ENCODE assay signal across 5 cellular contexts in the genomic region with DNA sequence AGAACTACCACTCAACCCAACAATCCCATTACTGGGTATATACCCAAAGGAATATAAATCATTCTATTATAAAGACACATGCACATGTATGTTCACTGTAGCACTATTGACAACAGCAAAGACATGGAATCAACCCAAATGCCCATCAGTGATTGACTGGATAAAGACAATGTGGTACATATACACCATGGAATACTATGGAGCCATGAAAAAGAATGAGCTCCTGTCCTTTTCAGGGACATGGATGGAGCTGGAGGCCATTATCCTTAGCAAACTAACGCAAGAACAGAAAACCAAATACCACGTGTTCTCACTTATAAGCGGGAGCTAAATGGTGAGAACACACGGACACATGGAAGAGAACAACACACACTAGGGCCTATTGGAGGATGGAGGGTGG. TPM values are rescaled to one million over a fixed set of nuclear protein-coding genes. Genes with fewer than 3 reads are reported as not detected.
DNase-seq lines count a peak whose midpoint lies in the region; ATAC-seq, FAIRE-seq and TF ChIP-seq lines count a peak whose summit lies in the region.
"Not testable (repeated sequence)": the region's sequence is repeated elsewhere in the genome, so short reads cannot be mapped to it uniquely, and the experiment has no call there.

No MANE protein-coding gene starts in this region.

- H3K4me2 ChIP-seq in K562 (ENCODE audit: insufficient read depth, low read length) = not testable (repeated sequence)

- BruUV-seq in K562 (replicated peaks; lab: Mats Ljungman, UMichigan) = not testable (repeated sequence)

- not testable (repeated sequence) for H3K79me2 ChIP-seq in K562 (ENCODE audit: control insufficient read depth, insufficient read depth, low read length)

- not testable (repeated sequence) for H2AFZ ChIP-seq in K562 (ENCODE audit: low read depth, low read length)

- not testable (repeated sequence) for ATAC-seq in CD4-positive, alpha-beta T cell (ENCODE audit: poor library complexity); CD8-positive, alpha-beta T cell; SK-N-SH treated with all-trans-retinoic acid at 6 μM for 48 hours; activated T-cell treated with anti-CD3 and anti-CD28 coated beads, Interleukin-2, amount 50 U/mL, for 72 hours (replicated peaks in 1 of 2); K562

- not testable (repeated sequence) for FAIRE-seq in K562 (lab: Jason Lieb, UNC)

- not testable (repeated sequence) for H4K20me1 ChIP-seq in K562 (replicated peaks; ENCODE audit: control insufficient read depth, insufficient read depth, low read length)

- H3K27me3 ChIP-seq in CD4-positive, alpha-beta T cell (ENCODE audit: control insufficient read depth, insufficient read depth, low read length); CD8-positive, alpha-beta T cell (ENCODE audit: insufficient read depth, low read length); K562 (ENCODE audit: control insufficient read depth in 2 of 2, insufficient read depth in 2 of 2, low read length in 2 of 2): not testable (repeated sequence)

- not testable (repeated sequence) for DNase-seq in CD4-positive, alpha-beta T cell; CD8-positive, alpha-beta T cell; activated T-cell treated with anti-CD3 and anti-CD28 coated beads, Interleukin-2, amount 50 U/mL, for 72 hours; K562 (ENCODE audit: extremely low read depth in 1 of 4, low spot score in 3 of 4)

- H3K36me3 ChIP-seq in CD8-positive, alpha-beta T cell (ENCODE audit: insufficient read depth, low read length) = peaks cover 16% of the 10 kb centered on the region
- H3K36me3 ChIP-seq in K562 (ENCODE audit: control insufficient read depth, insufficient read depth, low read length) = peaks cover 30% of the 10 kb centered on the region; the same call in 2 of the 3 replicates

- peak overlapping the region; percentile 22 for H3K27ac Mint-ChIP-seq in CD4-positive, alpha-beta T cell
- H3K27ac Mint-ChIP-seq in CD8-positive, alpha-beta T cell = peak overlapping the region; percentile 49
- H3K27ac Mint-ChIP-seq in activated T-cell treated with anti-CD3 and anti-CD28 coated beads, Interleukin-2, amount 50 U/mL, for 72 hours = peak overlapping the region; percentile 3

- not testable (repeated sequence) for H3K9me3 Mint-ChIP-seq in CD4-positive, alpha-beta T cell; CD8-positive, alpha-beta T cell; activated T-cell treated with anti-CD3 and anti-CD28 coated beads, Interleukin-2, amount 50 U/mL, for 72 hours

- not testable (repeated sequence) for H3K9me1 ChIP-seq in K562 (ENCODE audit: control insufficient read depth, insufficient read depth, low read length)

- POLR2A ChIA-PET in CD4-positive, alpha-beta T cell (lab: Charles Lee) = interaction anchor here (1.4 kb wide), 1 partner anchor 8 kb away, joined by 3 read pairs; no protein-coding TSS in a partner anchor
- POLR2A ChIA-PET in CD8-positive, alpha-beta T cell (lab: Charles Lee); K562 (lab: Yijun Ruan, JAX): not testable (repeated sequence)

- intact Hi-C loops in CD4-positive, alpha-beta T cell (cut with DNase I, micrococcal nuclease); CD8-positive, alpha-beta T cell (cut with DNase I, micrococcal nuclease); K562 (cut with micrococcal nuclease): not testable (repeated sequence)

- peaks cover 28% of the 10 kb centered on the region for H3K4me1 Mint-ChIP-seq in CD4-positive, alpha-beta T cell (ENCODE audit: low read depth)
- H3K4me1 Mint-ChIP-seq in CD8-positive, alpha-beta T cell (ENCODE audit: low read depth) = peaks cover 23% of the 10 kb centered on the region
- H3K4me1 Mint-ChIP-seq in activated T-cell treated with anti-CD3 and anti-CD28 coated beads, Interleukin-2, amount 50 U/mL, for 72 hours (ENCODE audit: low read depth) = not testable (repeated sequence)

- H3K4me1 ChIP-seq in CD8-positive, alpha-beta T cell (ENCODE audit: insufficient read depth, low read length); K562 (replicated peaks in 1 of 2; ENCODE audit: control insufficient read depth in 2 of 2, insufficient read depth in 2 of 2, low read length in 2 of 2): not testable (repeated sequence)

- TF ChIP-seq POLR2A in K562 (conservative IDR thresholded peaks at IDR 0.05) = not testable (repeated sequence)

- WGBS in K562 (ENCODE audit: insufficient coverage, low coverage, missing lambda C conversion rate) = no CpG with 5 or more reads among the region's 4 CpGs

- not testable (repeated sequence) for H3K27me3 Mint-ChIP-seq in CD4-positive, alpha-beta T cell; CD8-positive, alpha-beta T cell (ENCODE audit: low read depth); activated T-cell treated with anti-CD3 and anti-CD28 coated beads, Interleukin-2, amount 50 U/mL, for 72 hours (ENCODE audit: low read depth)

- H3K9me3 ChIP-seq in CD4-positive, alpha-beta T cell (ENCODE audit: control insufficient read depth, low read length); CD8-positive, alpha-beta T cell (ENCODE audit: low read length); K562 (replicated peaks; ENCODE audit: control insufficient read depth, insufficient read depth, low read depth, low read length): not testable (repeated sequence)

- H3K9ac ChIP-seq in K562 (ENCODE audit: insufficient read depth in 1 of 2, low read depth in 2 of 2, low read length in 2 of 2) = not testable (repeated sequence)

- not testable (repeated sequence) for TF ChIP-seq RAD21 in K562 (CRISPR knock-in tag; conservative IDR thresholded peaks at IDR 0.05 in 1 of 2, IDR thresholded peaks at IDR 0.05 in 1 of 2)

- not testable (repeated sequence) for H3K4me3 ChIP-seq in CD8-positive, alpha-beta T cell (ENCODE audit: low read depth, low read length); K562

- peaks cover 87% of the 10 kb centered on the region for H3K36me3 Mint-ChIP-seq in CD4-positive, alpha-beta T cell (ENCODE audit: low read depth)
- H3K36me3 Mint-ChIP-seq in CD8-positive, alpha-beta T cell = peaks cover 82% of the 10 kb centered on the region
- peaks cover 16 to 41% of the 10 kb centered on the region in 2 donors for H3K36me3 Mint-ChIP-seq in activated T-cell treated with anti-CD3 and anti-CD28 coated beads, Interleukin-2, amount 50 U/mL, for 72 hours (ENCODE audit: insufficient read depth in 2 of 2)

- in situ Hi-C loops in K562 (cut with MboI) = not testable (repeated sequence)

- H3K27ac ChIP-seq in CD4-positive, alpha-beta T cell (ENCODE audit: low read depth, low read length); CD8-positive, alpha-beta T cell (ENCODE audit: low read depth, low read length); K562 (ENCODE audit: extremely low read depth, low read depth, low read length): not testable (repeated sequence)

- not testable (repeated sequence) for TF ChIP-seq CTCF in CD4-positive, alpha-beta T cell (IDR thresholded peaks at IDR 0.05); CD8-positive, alpha-beta T cell (IDR thresholded peaks at IDR 0.05); K562 (IDR thresholded peaks at IDR 0.05 in 2 of 3, conservative IDR thresholded peaks at IDR 0.05 in 1 of 3; ENCODE audit: insufficient read depth in 2 of 3, low read depth in 1 of 3, low read length in 3 of 3)

- not testable (repeated sequence) for TF ChIP-seq EP300 in K562 (IDR thresholded peaks at IDR 0.05; ENCODE audit: low read length)

- not testable (repeated sequence) for H3K4me3 Mint-ChIP-seq in CD4-positive, alpha-beta T cell; CD8-positive, alpha-beta T cell; activated T-cell treated with anti-CD3 and anti-CD28 coated beads, Interleukin-2, amount 50 U/mL, for 72 hours

- CTCF ChIA-PET in CD4-positive, alpha-beta T cell (lab: Charles Lee) = interaction anchor here (0.8 kb wide), 1 partner anchor 17 kb away, joined by 3 read pairs; no protein-coding TSS in a partner anchor
- CTCF ChIA-PET in CD8-positive, alpha-beta T cell (lab: Charles Lee); K562 (lab: Yijun Ruan, JAX; ENCODE audit: low intra/inter-chr PET ratio): not testable (repeated sequence)

RNA-seq across cellular contexts. Expression of gene TTC19, which starts 55.5 kb away (rescaled TPM):
- total RNA-seq in CD4-positive, alpha-beta T cell = 10 to 100 TPM; 57.8 to 66.7 TPM
- total RNA-seq in CD8-positive, alpha-beta T cell = 10 to 100 TPM; 63.5 to 71.9 TPM
- 10 to 100 TPM; 33.6 to 37.5 TPM for total RNA-seq in activated T-cell treated with anti-CD3 and anti-CD28 coated beads, Interleukin-2, amount 50 U/mL, for 72 hours
- 24.1 and 46.0 TPM in 2 replicates for total RNA-seq in K562 (2011; cell fraction: chromatin; rRNA removed; ENCODE audit: low replicate concordance)
- 21.0 and 27.5 TPM in 2 replicates for total RNA-seq in K562 (2011; cell fraction: nucleolus; rRNA removed)
- 32.6 and 47.8 TPM in 2 replicates for total RNA-seq in K562 (2011; cell fraction: nucleoplasm; rRNA removed)
- total RNA-seq in K562 (2014; rRNA removed) = 42.0 and 60.8 TPM in 2 replicates
- total RNA-seq in K562 (2014; rRNA removed; fragmentation: Illumina TruSeq; extraction: Trizol) = 26.5 and 30.1 TPM in 2 replicates
- total RNA-seq in K562 (2015; rRNA removed; fragmentation: Illumina TruSeq; extraction: Trizol) = 19.1 and 20.3 TPM in 2 replicates
- total RNA-seq in K562 (2021) = 23.8 and 25.6 TPM in 2 replicates
- polyA plus RNA-seq in K562 (2011; rRNA removed) = 6.3 and 8.1 TPM in 2 replicates
- 5.9 and 11.5 TPM in 2 replicates for polyA plus RNA-seq in K562 (2011; cell fraction: cytosol; rRNA removed)
- polyA plus RNA-seq in K562 (2011; cell fraction: nucleus; rRNA removed) = 10.5 and 11.8 TPM in 2 replicates
- polyA plus RNA-seq in K562 (2012) = 19.6 and 25.0 TPM in 2 replicates
- 24.6 and 27.6 TPM in 2 replicates for polyA plus RNA-seq in K562 (2014; fragmentation: Illumina TruSeq; extraction: Trizol)
- polyA plus RNA-seq in K562 (2014; fragmentation: Nextera tagmentation; extraction: Ambion mirVana) = 10 to 100 TPM in 1 of 2 experiments, 1 to 10 TPM in 1; 8.9 to 10.5 TPM
- 16.1 and 25.3 TPM in 2 replicates for polyA plus RNA-seq in K562 (2014; rRNA removed)
- polyA minus RNA-seq in K562 (2011; rRNA and poly(A)+ RNA removed) = 11.0 and 13.2 TPM in 2 replicates
- 12.8 and 13.1 TPM in 2 replicates for polyA minus RNA-seq in K562 (2011; cell fraction: cytosol; rRNA and poly(A)+ RNA removed)
- 22.3 and 23.7 TPM in 2 replicates for polyA minus RNA-seq in K562 (2011; cell fraction: nucleus; rRNA and poly(A)+ RNA removed)

RNA-seq across cellular contexts. Expression of gene ZSWIM7, which starts 55.6 kb away (rescaled TPM):
- total RNA-seq in CD4-positive, alpha-beta T cell = 10 to 100 TPM; 11.3 to 13.0 TPM
- total RNA-seq in CD8-positive, alpha-beta T cell = 10 to 100 TPM; 10.3 to 10.8 TPM
- 10 to 100 TPM; 14.2 to 14.6 TPM for total RNA-seq in activated T-cell treated with anti-CD3 and anti-CD28 coated beads, Interleukin-2, amount 50 U/mL, for 72 hours
- 7.0 and 12.4 TPM in 2 replicates for total RNA-seq in K562 (2011; cell fraction: chromatin; rRNA removed; ENCODE audit: low replicate concordance)
- 3.3 and 4.0 TPM in 2 replicates for total RNA-seq in K562 (2011; cell fraction: nucleolus; rRNA removed)
- total RNA-seq in K562 (2011; cell fraction: nucleoplasm; rRNA removed) = 4.5 and 7.0 TPM in 2 replicates
- total RNA-seq in K562 (2014; rRNA removed) (15.1 and 15.3 TPM in 2 replicates), K562 (2014; rRNA removed; fragmentation: Illumina TruSeq; extraction: Trizol) (9.8 and 11.0 TPM in 2 replicates), K562 (2015; rRNA removed; fragmentation: Illumina TruSeq; extraction: Trizol) (7.9 and 9.5 TPM in 2 replicates), K562 (2021) (6.8 and 9.0 TPM in 2 replicates)
- polyA plus RNA-seq in K562 (2011; rRNA removed) (17.2 and 18.7 TPM in 2 replicates), K562 (2014; fragmentation: Illumina TruSeq; extraction: Trizol) (7.4 and 10.0 TPM in 2 replicates), K562 (2014; fragmentation: Nextera tagmentation; extraction: Ambion mirVana) (1 to 10 TPM; 5.9 to 8.0 TPM), K562 (2014; rRNA removed) (15.5 and 22.7 TPM in 2 replicates)
- polyA plus RNA-seq in K562 (2011; cell fraction: cytosol; rRNA removed) = 12.4 and 15.1 TPM in 2 replicates
- 12.1 and 12.3 TPM in 2 replicates for polyA plus RNA-seq in K562 (2011; cell fraction: nucleus; rRNA removed)
- 10.6 and 12.0 TPM in 2 replicates for polyA plus RNA-seq in K562 (2012)
- polyA minus RNA-seq in K562 (2011; rRNA and poly(A)+ RNA removed) = 8.1 and 10.3 TPM in 2 replicates
- polyA minus RNA-seq in K562 (2011; cell fraction: cytosol; rRNA and poly(A)+ RNA removed) = 3.0 and 4.1 TPM in 2 replicates
- 1.9 and 3.2 TPM in 2 replicates for polyA minus RNA-seq in K562 (2011; cell fraction: nucleus; rRNA and poly(A)+ RNA removed)
